ENCODE assay signal across 8 cellular contexts in genomic region chr17:51259574-51260236, GRCh38. TPM values are rescaled to one million over a fixed set of nuclear protein-coding genes. Genes with fewer than 3 reads are reported as not detected.
DNase-seq lines count a peak whose midpoint lies in the region; FAIRE-seq and TF ChIP-seq lines count a peak whose summit lies in the region.

TSS of gene MBTD1 (minus strand) at chr17:51260049. CDS start at chr17:51225161, 34,888 bp downstream.

- no peaks in the 10 kb centered on the region for H3K9me3 Mint-ChIP-seq in nephron progenitor cell
- no peaks in the 10 kb centered on the region for H3K9me3 Mint-ChIP-seq in stimulated activated naive CD8-positive, alpha-beta T cell treated with anti-CD3 and anti-CD28 coated beads, Interleukin-15, Interleukin-2, amounts not matched to agents 100 ng/mL and 50 ng/mL, for 24 hours

- H3K27ac Mint-ChIP-seq in nephron progenitor cell = peak within 1 kb of the TSS; percentile 100
- H3K27ac Mint-ChIP-seq in stimulated activated naive CD8-positive, alpha-beta T cell treated with anti-CD3 and anti-CD28 coated beads, Interleukin-15, Interleukin-2, amounts not matched to agents 100 ng/mL and 50 ng/mL, for 24 hours = peak within 1 kb of the TSS; percentile 99

- H3K4me1 Mint-ChIP-seq in nephron progenitor cell = peaks cover 52% of the 10 kb centered on the region
- H3K4me1 Mint-ChIP-seq in stimulated activated naive CD8-positive, alpha-beta T cell treated with anti-CD3 and anti-CD28 coated beads, Interleukin-15, Interleukin-2, amounts not matched to agents 100 ng/mL and 50 ng/mL, for 24 hours (ENCODE audit: low read depth) = peaks cover 71% of the 10 kb centered on the region

- TF ChIP-seq POLR2A in H54 (IDR thresholded peaks at IDR 0.05; ENCODE audit: low read depth, low read length) = peak; percentile 24; the same call in 1 of the 2 replicates

- peak; percentile 57 for FAIRE-seq in H54 (lab: Jason Lieb, UNC)

- DNase-seq in Daoy (ENCODE audit: low read depth) (peak; percentile 94), H54 (ENCODE audit: insufficient read length, low spot score) (peak; percentile 97), M059J (ENCODE audit: low read depth) (peak; percentile 92), SHP77 treated with DMSO at 0.1 percent for 48 hours (lab: John Stamatoyannopoulos, UW) (peak; percentile 97), activated gamma-delta T cell (lab: John Stamatoyannopoulos, UW) (peak; percentile 94), fibroblast of villous mesenchyme (ENCODE audit: low read depth) (peak; percentile 98), nephron progenitor cell (peak; percentile 96)

- peaks cover 48% of the 10 kb centered on the region for H3K36me3 Mint-ChIP-seq in nephron progenitor cell (ENCODE audit: low read depth)
- peaks cover 64% of the 10 kb centered on the region for H3K36me3 Mint-ChIP-seq in stimulated activated naive CD8-positive, alpha-beta T cell treated with anti-CD3 and anti-CD28 coated beads, Interleukin-15, Interleukin-2, amounts not matched to agents 100 ng/mL and 50 ng/mL, for 24 hours (ENCODE audit: low read depth)

- TF ChIP-seq CTCF in fibroblast of villous mesenchyme (IDR thresholded peaks at IDR 0.05; ENCODE audit: insufficient read depth, low read depth, low read length) = no peak
- TF ChIP-seq CTCF in nephron progenitor cell (IDR thresholded peaks at IDR 0.05) = no peak

- H3K4me3 ChIP-seq in fibroblast of villous mesenchyme (ENCODE audit: low read depth, low read length) = peak within 1 kb of the TSS; percentile 89

- H3K27me3 Mint-ChIP-seq in nephron progenitor cell (ENCODE audit: low read depth, poor library complexity) = no peaks in the 10 kb centered on the region
- no peaks in the 10 kb centered on the region for H3K27me3 Mint-ChIP-seq in stimulated activated naive CD8-positive, alpha-beta T cell treated with anti-CD3 and anti-CD28 coated beads, Interleukin-15, Interleukin-2, amounts not matched to agents 100 ng/mL and 50 ng/mL, for 24 hours

- H3K4me3 Mint-ChIP-seq in nephron progenitor cell = peak within 1 kb of the TSS; percentile 91
- H3K4me3 Mint-ChIP-seq in stimulated activated naive CD8-positive, alpha-beta T cell treated with anti-CD3 and anti-CD28 coated beads, Interleukin-15, Interleukin-2, amounts not matched to agents 100 ng/mL and 50 ng/mL, for 24 hours = peak within 1 kb of the TSS; percentile 89

RNA-seq across cellular contexts. Expression of gene MBTD1, which starts in this region (rescaled TPM):
- 2.6 and 3.8 TPM in 2 replicates for total RNA-seq in Daoy (2014; rRNA removed; shearing (Covaris generic))
- 3.3 and 3.8 TPM in 2 replicates for total RNA-seq in M059J (2014; rRNA removed; shearing (Covaris generic))
- 9.7 and 15.1 TPM in 2 replicates for total RNA-seq in fibroblast of villous mesenchyme

Comparison
In these comparisons a context has a peak if more than half of its experiments do, and no peak if none do; other contexts are left out.
1. Peak in every context shown above with its lines: DNase-seq and H3K4me3 ChIP-seq.